8 cellular contexts compared by ENCODE assay signal in the genomic region with DNA sequence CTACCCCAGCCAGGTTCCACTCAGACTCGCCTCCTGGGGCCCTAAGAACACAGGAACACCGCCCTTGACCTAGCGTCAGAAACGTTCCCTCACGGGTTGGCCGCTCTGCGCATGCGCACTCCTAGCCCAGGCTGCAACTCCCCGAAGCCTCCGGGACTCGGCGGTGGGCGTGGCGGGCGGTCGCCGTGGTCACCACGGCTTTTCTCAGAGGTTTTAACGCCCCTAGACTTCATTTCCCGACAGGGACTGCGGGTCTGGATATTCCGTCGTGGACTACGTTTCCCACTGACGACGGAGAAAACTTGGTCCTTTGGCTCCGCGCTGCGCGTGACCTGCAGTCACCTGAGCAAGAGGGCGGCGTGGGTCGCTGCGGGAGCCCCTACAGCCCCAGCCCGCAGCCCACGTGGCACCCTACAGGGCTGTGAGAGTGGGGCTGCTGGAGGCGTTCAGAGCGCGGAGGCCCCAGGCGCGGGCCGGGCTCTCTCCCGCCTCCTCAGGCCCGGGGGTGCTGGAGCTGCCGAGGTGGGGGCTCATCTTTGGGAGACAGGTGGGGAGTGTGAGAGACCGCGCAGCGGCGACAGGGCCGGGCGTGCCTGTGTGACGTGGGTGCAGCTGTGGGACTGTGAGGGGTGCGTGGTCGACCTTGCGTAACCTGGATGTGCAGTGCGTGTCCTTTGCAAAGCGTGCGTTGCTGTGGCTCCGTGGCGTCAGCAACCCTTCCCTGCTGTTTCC. TPM values are rescaled to one million over a fixed set of nuclear protein-coding genes. Genes with fewer than 3 reads are reported as not detected.
A peak's percentile ranks its signal among the peaks of the same experiment; 100 is the strongest.
DNase-seq lines count a peak whose midpoint lies in the region; ATAC-seq, FAIRE-seq and TF ChIP-seq lines count a peak whose summit lies in the region.

No MANE protein-coding gene starts in this region.

- TF ChIP-seq POLR2A in GM12891 (IDR thresholded peaks at IDR 0.05; ENCODE audit: low read depth, low read length) (no peak), right lobe of liver (IDR thresholded peaks at IDR 0.05) (no peak)

- 4% methylated on average over 15 of the region's 60 CpGs for WGBS in right lobe of liver (ENCODE audit: insufficient coverage, low coverage, low lambda C conversion rate, missing lambda C conversion rate)

- TF ChIP-seq CTCF in dorsolateral prefrontal cortex (IDR thresholded peaks at IDR 0.05 in 54 of 56, conservative IDR thresholded peaks at IDR 0.05 in 2 of 56; ENCODE audit: low read depth in 1 of 56, partially characterized antibody in 56 of 56): peak in 7 of 56 donors; percentile 7 to 24 (median 21)
- no peak for TF ChIP-seq CTCF in right lobe of liver (IDR thresholded peaks at IDR 0.05)

- peak; percentile 42 to 60 (median 48) for ATAC-seq in right lobe of liver
- ATAC-seq in GM19397 (IDR thresholded peaks at IDR 0.05; ENCODE audit: unreplicated experiment): no peak
- no peak for ATAC-seq in GM19455 (IDR thresholded peaks at IDR 0.05; ENCODE audit: unreplicated experiment)

- H3K36me3 ChIP-seq in SJCRH30 (no peaks in the 10 kb centered on the region), right lobe of liver (no peaks in the 10 kb centered on the region)

- FAIRE-seq in GM12891 (lab: Jason Lieb, UNC): no peak

- H3K27me3 ChIP-seq in SJCRH30 (no peaks in the 10 kb centered on the region), dorsolateral prefrontal cortex (peaks cover 0 to 12% (median 0%) of the 10 kb centered on the region in 45 donors), right lobe of liver (no peaks in the 10 kb centered on the region)

- intact Hi-C loops in dorsolateral prefrontal cortex (cut with DNase I) (no loop called here), right lobe of liver (cut with DNase I) (no loop called here)

- H3K27ac ChIP-seq in SJCRH30 (no peak overlapping the region), dorsolateral prefrontal cortex (peak overlapping the region in 9 of 59 donors; percentile 12 to 73 (median 51)), right lobe of liver (no peak overlapping the region)

- H3K4me3 ChIP-seq in SJCRH30: peak overlapping the region; percentile 47
- H3K4me3 ChIP-seq in dorsolateral prefrontal cortex: peak overlapping the region; percentile 44 to 84 (median 73)
- H3K4me3 ChIP-seq in right lobe of liver: peak overlapping the region; percentile 36 to 50 (median 42)

- peaks cover 5% of the 10 kb centered on the region for H3K9me3 ChIP-seq in SJCRH30 (replicated peaks)
- H3K9me3 ChIP-seq in right lobe of liver: no peaks in the 10 kb centered on the region

- DNase-seq in GM12891 (ENCODE audit: insufficient read length, low spot score) (peak; percentile 29), SJCRH30 (peak; percentile 32 to 43), dorsolateral prefrontal cortex (peak; percentile 54 to 80 (median 63)), right lobe of liver (peak; percentile 61), HCEC 1CT (no peak)
- DNase-seq in stimulated activated CD4-positive, alpha-beta T cell treated with anti-CD3 and anti-CD28 coated beads, Interleukin-1b, Interleukin-23, amount 100 ng/mL, for 48 hours: peak; percentile 49

- H3K4me1 ChIP-seq in SJCRH30: no peaks in the 10 kb centered on the region
- H3K4me1 ChIP-seq in right lobe of liver: no peaks in the 10 kb centered on the region

TF ChIP-seq in GM12891, 5 proteins besides CTCF, POLR2A, EP300 and RAD21:
- TF ChIP-seq TAF1 (IDR thresholded peaks at IDR 0.05; ENCODE audit: low read depth, low read length) (no peak), PAX5 (IDR thresholded peaks at IDR 0.05; ENCODE audit: insufficient read depth, low read length, severe bottlenecking) (no peak), POLR2AphosphoS5 (IDR thresholded peaks at IDR 0.05; ENCODE audit: low read depth, low read length) (no peak), SPI1 (IDR thresholded peaks at IDR 0.05; ENCODE audit: low read depth, low read length) (no peak), POU2F2 (IDR thresholded peaks at IDR 0.05; ENCODE audit: low read depth, low read length) (no peak)
TF ChIP-seq in GM12891: peak in this region for 0.

RNA-seq across cellular contexts. Expression of a gene that starts 38.0 kb away (rescaled TPM):
- polyA plus RNA-seq in GM12891 (2012; ENCODE audit: low read depth, missing spikeins): 2.6 TPM
- 8.5 and 10.7 TPM in 2 replicates for total RNA-seq in SJCRH30 (2014; rRNA removed; shearing (Covaris generic))
- total RNA-seq in dorsolateral prefrontal cortex (10 to 100 TPM; 15.2 to 40.0 (median 24.8) TPM), right lobe of liver (1 to 10 TPM; 1.9 to 7.1 (median 3.3) TPM)

Comparison
In these comparisons a context has a peak if more than half of its experiments do, and no peak if none do; other contexts are left out.
1. ATAC-seq: peak in right lobe of liver (4 of 4); none in GM19397 (single experiment) and GM19455 (single experiment).
2. Peak in every context shown above with its lines, with median percentiles within 50 percentile points of each other: H3K4me3 ChIP-seq.